ENCODE assay signal across 8 cellular contexts in the genomic region with DNA sequence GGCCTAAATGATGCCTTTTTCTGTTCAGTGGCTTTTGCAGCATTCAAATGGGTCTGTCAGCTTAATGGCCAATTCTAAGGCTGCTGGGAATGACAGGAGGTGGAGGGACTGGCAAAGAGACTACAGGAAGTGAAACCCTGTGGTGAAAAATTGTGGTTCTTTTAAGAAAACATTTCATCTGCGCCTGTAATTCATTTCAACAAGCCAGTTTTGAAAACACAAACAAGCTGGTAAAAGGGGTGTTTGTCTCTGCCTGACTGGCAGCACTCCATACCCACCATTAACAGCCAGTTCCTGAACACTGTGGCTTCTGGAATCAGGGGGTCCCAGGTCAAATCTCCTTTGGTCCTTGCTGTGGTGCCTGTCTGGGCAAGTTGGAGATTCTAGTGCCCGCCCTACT. TPM values are rescaled to one million over a fixed set of nuclear protein-coding genes. Genes with fewer than 3 reads are reported as not detected.
DNase-seq lines count a peak whose midpoint lies in the region; ATAC-seq and TF ChIP-seq lines count a peak whose summit lies in the region.

No MANE protein-coding gene starts in this region.

- H3K27me3 ChIP-seq in smooth muscle cell (ENCODE audit: low read depth) (no peaks in the 10 kb centered on the region), brain microvascular endothelial cell (replicated peaks) (no peaks in the 10 kb centered on the region)

- H3K4me1 ChIP-seq in smooth muscle cell (ENCODE audit: low read depth): peaks cover 6% of the 10 kb centered on the region

- H3K9me3 ChIP-seq in SK-N-MC (ENCODE audit: low read depth, low read length) (no peaks in the 10 kb centered on the region), smooth muscle cell (replicated peaks; ENCODE audit: low read depth) (no peaks in the 10 kb centered on the region)

- in situ Hi-C loops in ACHN (cut with HindIII; ENCODE audit: low pct_ligation_motif_present, low pct_unique_long_range_greater_than_20kb, low sequenced_read_pairs): no loop called here
- in situ Hi-C loops in brain microvascular endothelial cell (cut with HindIII; ENCODE audit: low pct_ligation_motif_present, low sequenced_read_pairs): no loop called here

- H3K4me3 Mint-ChIP-seq in naive thymus-derived CD8-positive, alpha-beta T cell: peak overlapping the region; percentile 56 to 80 (median 68)

- H3K36me3 Mint-ChIP-seq in naive thymus-derived CD8-positive, alpha-beta T cell: no peaks in the 10 kb centered on the region

- peak overlapping the region; percentile 21 for H3K27ac ChIP-seq in SK-N-MC
- no peak overlapping the region for H3K27ac ChIP-seq in smooth muscle cell (ENCODE audit: low read depth)
- H3K27ac ChIP-seq in brain microvascular endothelial cell: no peak overlapping the region

- H3K4me2 ChIP-seq in smooth muscle cell: no peak overlapping the region

- H3K27ac Mint-ChIP-seq in naive thymus-derived CD8-positive, alpha-beta T cell: peak overlapping the region; percentile 82 to 99 (median 96)

- peaks cover 0 to 3% (median 0%) of the 10 kb centered on the region in 5 donors for H3K27me3 Mint-ChIP-seq in naive thymus-derived CD8-positive, alpha-beta T cell

- H3K9ac ChIP-seq in SK-N-MC (ENCODE audit: insufficient read length) (no peak overlapping the region), smooth muscle cell (ENCODE audit: low read depth) (no peak overlapping the region)

- no peak overlapping the region for H2AFZ ChIP-seq in smooth muscle cell (ENCODE audit: low read depth)

- no peaks in the 10 kb centered on the region for H3F3A ChIP-seq in smooth muscle cell (ENCODE audit: low read depth)

- H4K20me1 ChIP-seq in smooth muscle cell (ENCODE audit: low read depth): no peaks in the 10 kb centered on the region

- WGBS in smooth muscle cell (ENCODE audit: low lambda C conversion rate): 90% methylated on average over 2 of the region's 2 CpGs

- H3K36me3 ChIP-seq in SK-N-MC (ENCODE audit: insufficient read depth, low read length): no peaks in the 10 kb centered on the region
- no peaks in the 10 kb centered on the region for H3K36me3 ChIP-seq in smooth muscle cell (ENCODE audit: low read depth)
- H3K36me3 ChIP-seq in brain microvascular endothelial cell (replicated peaks): no peaks in the 10 kb centered on the region

- POLR2A ChIA-PET in naive thymus-derived CD8-positive, alpha-beta T cell (lab: Charles Lee): interaction anchor here (0.6 to 6.4 kb wide), 15 partner anchors 8 to 260 kb away, joined by 3 to 43 read pairs (median 5); partner anchors contain the start of gene IL21R

- peaks cover 0 to 5% (median 0%) of the 10 kb centered on the region in 9 donors for H3K9me3 Mint-ChIP-seq in naive thymus-derived CD8-positive, alpha-beta T cell

- peaks cover 4% of the 10 kb centered on the region for H3K79me2 ChIP-seq in smooth muscle cell (ENCODE audit: low read depth)

- ATAC-seq in GM18511 (IDR thresholded peaks at IDR 0.05; ENCODE audit: unreplicated experiment) (peak; percentile 47), HG02885 (IDR thresholded peaks at IDR 0.05; ENCODE audit: poor library complexity, unreplicated experiment) (peak; percentile 32)
- peak; percentile 3 to 5 for ATAC-seq in naive thymus-derived CD8-positive, alpha-beta T cell

- DNase-seq in SK-N-MC (ENCODE audit: low read depth, low spot score) (no peak), NCI-H2196 treated with DMSO at 0.1 percent for 48 hours (lab: John Stamatoyannopoulos, UW; ENCODE audit: unreplicated experiment) (no peak), ACHN (no peak), smooth muscle cell (lab: John Stamatoyannopoulos, UW; ENCODE audit: unreplicated experiment) (no peak), brain microvascular endothelial cell (no peak)
- DNase-seq in naive thymus-derived CD8-positive, alpha-beta T cell: peak in 5 of 10 donors; percentile 25 to 73 (median 57)

- peaks cover 42 to 94% (median 92%) of the 10 kb centered on the region in 4 donors for H3K4me1 Mint-ChIP-seq in naive thymus-derived CD8-positive, alpha-beta T cell

- H3K4me3 ChIP-seq in SK-N-MC: no peak overlapping the region
- H3K4me3 ChIP-seq in smooth muscle cell: no peak overlapping the region
- no peak overlapping the region for H3K4me3 ChIP-seq in brain microvascular endothelial cell (ENCODE audit: low read depth, low read length)

- TF ChIP-seq CTCF in smooth muscle cell (IDR thresholded peaks at IDR 0.05; ENCODE audit: borderline replicate concordance, insufficient read depth, poor library complexity, severe bottlenecking): no peak
- no peak for TF ChIP-seq CTCF in brain microvascular endothelial cell (IDR thresholded peaks at IDR 0.05; ENCODE audit: low read depth, low read length, missing control alignments)

RNA-seq across cellular contexts. Expression of gene KDM8, which starts 3.6 kb away (rescaled TPM):
- total RNA-seq in naive thymus-derived CD8-positive, alpha-beta T cell: 10 to 100 TPM; 27.7 to 35.0 TPM
- 1 to 10 TPM; 3.8 to 6.2 (median 5.6) TPM for polyA plus RNA-seq in naive thymus-derived CD8-positive, alpha-beta T cell
- 0.81 and 2.6 TPM in 2 replicates for total RNA-seq in smooth muscle cell
- polyA plus RNA-seq in smooth muscle cell: 3.1 and 3.5 TPM in 2 replicates
